Comparison of ENCODE assay signal across 1 cellular context in genomic region chr5:31504520-31504919, GRCh38.
TF ChIP-seq lines count a peak whose summit lies in the region.

No MANE protein-coding gene starts in this region.

TF ChIP-seq in neural cell, 6 proteins besides CTCF, POLR2A, EP300 and RAD21:
- TF ChIP-seq REST (IDR thresholded peaks at IDR 0.05; ENCODE audit: borderline replicate concordance) (no peak), MXI1 (conservative IDR thresholded peaks at IDR 0.05; ENCODE audit: poor library complexity, severe bottlenecking) (no peak), TAF1 (IDR thresholded peaks at IDR 0.05; ENCODE audit: low read depth) (no peak), POLR2AphosphoS5 (IDR thresholded peaks at IDR 0.05) (peak; percentile 47), SMC3 (conservative IDR thresholded peaks at IDR 0.05; ENCODE audit: poor library complexity) (no peak)
